In the genomic region with DNA sequence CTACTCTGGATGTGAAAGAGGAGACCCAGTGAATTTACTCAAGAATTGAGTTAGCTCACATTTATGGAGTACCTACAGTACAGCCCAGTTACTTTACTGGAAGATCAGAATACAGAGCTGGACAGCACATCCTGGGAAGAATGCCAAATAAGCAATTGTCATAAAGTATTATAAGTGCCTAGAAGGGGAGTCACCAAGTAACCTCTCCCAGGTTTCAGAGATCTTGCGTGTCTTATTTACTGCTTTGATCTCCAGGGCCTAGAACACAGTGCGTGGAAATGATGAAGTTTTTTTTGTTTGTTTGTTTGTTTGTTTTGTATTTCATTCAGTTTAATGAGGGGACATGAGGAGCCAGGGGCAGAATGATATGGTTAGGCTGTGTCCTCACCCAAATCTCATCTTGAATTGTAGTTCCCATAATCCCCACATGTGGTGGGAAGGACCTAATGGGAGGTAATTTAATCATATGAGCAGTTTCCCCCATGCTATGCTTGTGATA, we compare ENCODE assay signal across 19 cellular contexts. TPM values are rescaled to one million over a fixed set of nuclear protein-coding genes. Genes with fewer than 3 reads are reported as not detected.
DNase-seq lines count a peak whose midpoint lies in the region; ATAC-seq, FAIRE-seq and TF ChIP-seq lines count a peak whose summit lies in the region.
"Had no signal": no experiment of that assay in that cellular context is flagged by ENCODE, and none has a peak within 500 bp of the region (broad histone marks: within the 10 kb centered on the region; RNA-seq: fewer than 3 reads in every experiment).

No MANE protein-coding gene starts in this region.

- H3K4me1 Mint-ChIP-seq in astrocyte (ENCODE audit: low read depth, unreplicated experiment), result peaks cover 20% of the 10 kb centered on the region
- H3K4me1 Mint-ChIP-seq in naive B cell, result peaks cover 34 to 68% (median 46%) of the 10 kb centered on the region in 3 donors

- peaks cover 36% of the 10 kb centered on the region for H3K4me1 ChIP-seq in HEK293 (ENCODE audit: control insufficient read depth, insufficient read depth, low read length)
- peaks cover 29% of the 10 kb centered on the region for H3K4me1 ChIP-seq in astrocyte (ENCODE audit: insufficient read depth, low read length)

- peaks cover 0 to 32% of the 10 kb centered on the region in 2 experiments; a peak in 2 of 3 replicates for H3K36me3 ChIP-seq in HEK293 (ENCODE audit: control insufficient read depth in 2 of 2, insufficient read depth in 1 of 2, low read length in 2 of 2)
- H3K36me3 ChIP-seq in astrocyte (ENCODE audit: insufficient read depth, low read length), result no peaks in the 10 kb centered on the region
- H3K36me3 ChIP-seq: esophagus muscularis mucosa, uterus had no signal

- no peaks in the 10 kb centered on the region for H3K9me3 ChIP-seq in HEK293 (ENCODE audit: control insufficient read depth, insufficient read depth, low read depth, low read length)
- no peaks in the 10 kb centered on the region for H3K9me3 ChIP-seq in astrocyte (ENCODE audit: insufficient read depth, low read depth, low read length)
- H3K9me3 ChIP-seq: esophagus muscularis mucosa, uterus had no signal

- DNase-seq in NCI-H345 (lab: John Stamatoyannopoulos, UW) (peak; percentile 35), NCI-H345 treated with DMSO at 0.1 percent for 48 hours (lab: John Stamatoyannopoulos, UW; ENCODE audit: unreplicated experiment) (no peak), astrocyte (ENCODE audit: low read depth) (no peak), naive B cell (no peak), pons (ENCODE audit: low spot score) (no peak), caudate nucleus (lab: John Stamatoyannopoulos, UW) (no peak), DMS53 (lab: John Stamatoyannopoulos, UW) (no peak)
- DNase-seq: activated CD4-positive, alpha-beta T cell treated with anti-CD3 and anti-CD28 coated beads, Interleukin-2, amount 10 ng/mL, durations not matched to agents 24 days and 14 days; NCI-H1436; NCI-H526; nucleus accumbens; stimulated activated naive CD4-positive, alpha-beta T cell; uterus had no signal

- H3K27ac ChIP-seq in HEK293 (ENCODE audit: extremely low read depth, low read depth, low read length) (no peak overlapping the region; the same call in 1 of the 2 replicates), astrocyte (ENCODE audit: low read depth, low read length) (peak overlapping the region; percentile 8), caudate nucleus (ENCODE audit: low read depth, low read length) (no peak overlapping the region)
- H3K27ac ChIP-seq: esophagus muscularis mucosa, skin epidermis, uterus had no signal

- H3K36me3 Mint-ChIP-seq in astrocyte (ENCODE audit: low read depth, unreplicated experiment) (peaks cover 6% of the 10 kb centered on the region), naive B cell (peaks cover 0 to 3% of the 10 kb centered on the region in 2 donors)

- no peak for TF ChIP-seq CTCF in HEK293 (tag by site-specific recombination; IDR thresholded peaks at IDR 0.05)
- peak; percentile 4 for TF ChIP-seq CTCF in astrocyte (IDR thresholded peaks at IDR 0.05; ENCODE audit: insufficient read depth, low read depth, low read length)

- POLR2A ChIA-PET in HEK293 (lab: Yijun Ruan, JAX), result interaction anchor here (1.0 to 1.4 kb wide), 2 partner anchors 10 to 14 kb away, joined by 3 to 4 read pairs; no protein-coding TSS in a partner anchor

- H3K9me3 Mint-ChIP-seq in astrocyte (ENCODE audit: unreplicated experiment), result no peaks in the 10 kb centered on the region
- no peaks in the 10 kb centered on the region for H3K9me3 Mint-ChIP-seq in naive B cell
- H3K9me3 Mint-ChIP-seq: activated CD4-positive, alpha-beta T cell treated with anti-CD3 and anti-CD28 coated beads, Interleukin-2, amount 10 ng/mL, durations not matched to agents 24 days and 14 days; dendritic cell treated with granulocyte-macrophage colony-stimulating factor and Interleukin-4, amounts not matched to agents 40 ng/mL and 50 ng/mL, for 4 days; T-helper 2 cell treated with Interferon-gamma antibody and Interleukin-4, amounts not matched to agents 5 μg/mL and 100 μg/mL, for 36 hours had no signal

- H3K27me3 Mint-ChIP-seq in astrocyte (ENCODE audit: low read depth, unreplicated experiment) (no peaks in the 10 kb centered on the region), naive B cell (no peaks in the 10 kb centered on the region)
- H3K27me3 Mint-ChIP-seq: activated CD4-positive, alpha-beta T cell treated with anti-CD3 and anti-CD28 coated beads, Interleukin-2, amount 10 ng/mL, durations not matched to agents 24 days and 14 days had no signal

- peaks cover 3% of the 10 kb centered on the region for H4K20me1 ChIP-seq in astrocyte (ENCODE audit: insufficient read depth, low read length)

- no peak overlapping the region for H3K4me3 ChIP-seq in HEK293 (ENCODE audit: low read depth, low read length)
- H3K4me3 ChIP-seq in astrocyte (ENCODE audit: insufficient read depth, low read depth, low read length), result no peak overlapping the region
- H3K4me3 ChIP-seq: esophagus muscularis mucosa, skin epidermis, uterus had no signal

- no peak overlapping the region for H3K4me3 Mint-ChIP-seq in astrocyte (ENCODE audit: unreplicated experiment)
- peak overlapping the region in 1 of 8 donors; percentile 45 for H3K4me3 Mint-ChIP-seq in naive B cell
- H3K4me3 Mint-ChIP-seq: activated CD4-positive, alpha-beta T cell treated with anti-CD3 and anti-CD28 coated beads, Interleukin-2, amount 10 ng/mL, durations not matched to agents 24 days and 14 days; dendritic cell treated with granulocyte-macrophage colony-stimulating factor and Interleukin-4, amounts not matched to agents 40 ng/mL and 50 ng/mL, for 4 days; T-helper 2 cell treated with Interferon-gamma antibody and Interleukin-4, amounts not matched to agents 5 μg/mL and 100 μg/mL, for 36 hours had no signal

- H3K27me3 ChIP-seq in astrocyte (ENCODE audit: insufficient read depth, low read length), result no peaks in the 10 kb centered on the region
- H3K27me3 ChIP-seq: esophagus muscularis mucosa, uterus had no signal

- FAIRE-seq in astrocyte (lab: Jason Lieb, UNC), result no peak
- FAIRE-seq: A204.1 had no signal

- H3K27ac Mint-ChIP-seq in astrocyte (ENCODE audit: unreplicated experiment), result no peak overlapping the region
- H3K27ac Mint-ChIP-seq in naive B cell, result peak overlapping the region; percentile 22 to 77 (median 54)
- H3K27ac Mint-ChIP-seq: activated CD4-positive, alpha-beta T cell treated with anti-CD3 and anti-CD28 coated beads, Interleukin-2, amount 10 ng/mL, durations not matched to agents 24 days and 14 days; dendritic cell treated with granulocyte-macrophage colony-stimulating factor and Interleukin-4, amounts not matched to agents 40 ng/mL and 50 ng/mL, for 4 days; T-helper 2 cell treated with Interferon-gamma antibody and Interleukin-4, amounts not matched to agents 5 μg/mL and 100 μg/mL, for 36 hours had no signal

- CTCF ChIA-PET in HEK293 (lab: Yijun Ruan, JAX), result interaction anchor here (0.5 to 1.2 kb wide), 3 partner anchors 36 to 87 kb away, joined by 3 to 7 read pairs (median 5); no protein-coding TSS in a partner anchor

- no peak overlapping the region for H3K9ac ChIP-seq in astrocyte (ENCODE audit: low read length)

- H3K79me2 ChIP-seq in astrocyte (ENCODE audit: insufficient read depth, low read length), result peaks cover 83% of the 10 kb centered on the region

- no peak overlapping the region for H2AFZ ChIP-seq in astrocyte (ENCODE audit: low read depth, low read length)

- ATAC-seq in naive B cell (ENCODE audit: low read depth in 2 of 2), result no peak

- H3K4me2 ChIP-seq in astrocyte (ENCODE audit: low read length), result no peak overlapping the region

TF ChIP-seq in HEK293, 187 proteins besides CTCF, POLR2A, EP300 and RAD21 (continues in another document):
- TF ChIP-seq ZNF341 (tag by site-specific recombination; IDR thresholded peaks at IDR 0.05; ENCODE audit: low read depth), result no peak
- TF ChIP-seq SP7 (tag by site-specific recombination; IDR thresholded peaks at IDR 0.05), result peak; percentile 83
- TF ChIP-seq, protein P1, sequence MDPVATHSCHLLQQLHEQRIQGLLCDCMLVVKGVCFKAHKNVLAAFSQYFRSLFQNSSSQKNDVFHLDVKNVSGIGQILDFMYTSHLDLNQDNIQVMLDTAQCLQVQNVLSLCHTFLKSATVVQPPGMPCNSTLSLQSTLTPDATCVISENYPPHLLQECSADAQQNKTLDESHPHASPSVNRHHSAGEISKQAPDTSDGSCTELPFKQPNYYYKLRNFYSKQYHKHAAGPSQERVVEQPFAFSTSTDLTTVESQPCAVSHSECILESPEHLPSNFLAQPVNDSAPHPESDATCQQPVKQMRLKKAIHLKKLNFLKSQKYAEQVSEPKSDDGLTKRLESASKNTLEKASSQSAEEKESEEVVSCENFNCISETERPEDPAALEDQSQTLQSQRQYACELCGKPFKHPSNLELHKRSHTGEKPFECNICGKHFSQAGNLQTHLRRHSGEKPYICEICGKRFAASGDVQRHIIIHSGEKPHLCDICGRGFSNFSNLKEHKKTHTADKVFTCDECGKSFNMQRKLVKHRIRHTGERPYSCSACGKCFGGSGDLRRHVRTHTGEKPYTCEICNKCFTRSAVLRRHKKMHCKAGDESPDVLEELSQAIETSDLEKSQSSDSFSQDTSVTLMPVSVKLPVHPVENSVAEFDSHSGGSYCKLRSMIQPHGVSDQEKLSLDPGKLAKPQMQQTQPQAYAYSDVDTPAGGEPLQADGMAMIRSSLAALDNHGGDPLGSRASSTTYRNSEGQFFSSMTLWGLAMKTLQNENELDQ (tag by site-specific recombination; IDR thresholded peaks at IDR 0.05; ENCODE audit: low read depth), result no peak
- TF ChIP-seq, protein P2, sequence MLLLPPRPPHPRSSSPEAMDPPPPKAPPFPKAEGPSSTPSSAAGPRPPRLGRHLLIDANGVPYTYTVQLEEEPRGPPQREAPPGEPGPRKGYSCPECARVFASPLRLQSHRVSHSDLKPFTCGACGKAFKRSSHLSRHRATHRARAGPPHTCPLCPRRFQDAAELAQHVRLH (tag by site-specific recombination; IDR thresholded peaks at IDR 0.05), result peak; percentile 67
- TF ChIP-seq ZFP69B (tag by site-specific recombination; IDR thresholded peaks at IDR 0.05), result peak; percentile 52
- TF ChIP-seq ZBTB21 (tag by site-specific recombination; IDR thresholded peaks at IDR 0.05), result no peak
- TF ChIP-seq ZNF391 (tag by site-specific recombination; IDR thresholded peaks at IDR 0.05; ENCODE audit: borderline replicate concordance, low read depth), result no peak
- TF ChIP-seq HOXA7 (CRISPR knock-in tag; IDR thresholded peaks at IDR 0.05; ENCODE audit: borderline replicate concordance), result no peak
- TF ChIP-seq ZNF558 (tag by site-specific recombination; IDR thresholded peaks at IDR 0.05), result no peak; the same call in 1 of the 2 replicates
- TF ChIP-seq ZSCAN30 (tag by site-specific recombination; IDR thresholded peaks at IDR 0.05), result no peak; the same call in 1 of the 2 replicates

RNA-seq across cellular contexts. Expression of a gene that starts 5.1 kb away (rescaled TPM):
- 20.1 and 23.8 TPM in 2 replicates for total RNA-seq in astrocyte
- polyA plus RNA-seq in naive B cell (ENCODE audit: low read depth in 6 of 6), result 10 to 100 TPM in 2 of 6 donors, 1 to 10 TPM in 4; 2.1 to 16.9 (median 9.4) TPM
